Comparison of ENCODE assay signal across 8 cellular contexts in genomic region chr2:42101641-42102605, GRCh38. TPM values are rescaled to one million over a fixed set of nuclear protein-coding genes. Genes with fewer than 3 reads are reported as not detected.
DNase-seq lines count a peak whose midpoint lies in the region; ATAC-seq and TF ChIP-seq lines count a peak whose summit lies in the region.

No MANE protein-coding gene starts in this region.

- peaks cover 15% of the 10 kb centered on the region for H3K4me1 Mint-ChIP-seq in endothelial cell (ENCODE audit: unreplicated experiment)

- H3K4me3 ChIP-seq in AG10803 (ENCODE audit: low read length) = peak overlapping the region; percentile 20
- no peak overlapping the region for H3K4me3 ChIP-seq in mucosa of stomach (ENCODE audit: low read length)

- no peaks in the 10 kb centered on the region for H3K9me3 ChIP-seq in mucosa of stomach (ENCODE audit: control insufficient read depth, low read length)

- ATAC-seq in GM19438 (IDR thresholded peaks at IDR 0.05; ENCODE audit: low read depth, unreplicated experiment) = peak; percentile 53
- ATAC-seq in HG03565 (IDR thresholded peaks at IDR 0.05; ENCODE audit: unreplicated experiment) = peak; percentile 50

- peaks cover 24% of the 10 kb centered on the region for H3K27me3 Mint-ChIP-seq in endothelial cell (ENCODE audit: unreplicated experiment)

- H3K9me3 Mint-ChIP-seq in endothelial cell (ENCODE audit: unreplicated experiment) = no peaks in the 10 kb centered on the region

- peaks cover 8% of the 10 kb centered on the region for H3K36me3 Mint-ChIP-seq in endothelial cell (ENCODE audit: low read depth, unreplicated experiment)

- peaks cover 5% of the 10 kb centered on the region for H3K4me1 ChIP-seq in mucosa of stomach (ENCODE audit: control insufficient read depth, insufficient read depth, low read length)

- peak; percentile 91 for DNase-seq in AG10803 (ENCODE audit: low read depth)
- DNase-seq in activated CD8-positive, alpha-beta memory T cell treated with anti-CD3 and anti-CD28 coated beads for 1 hour (ENCODE audit: extremely low read depth in 1 of 2, low read depth in 1 of 2) = peak; percentile 88 to 90
- DNase-seq in endothelial cell (ENCODE audit: low spot score) = peak; percentile 32
- peak; percentile 75 to 79 for DNase-seq in stimulated activated CD8-positive, alpha-beta memory T cell treated with anti-CD3 and anti-CD28 coated beads, Interleukin-7, amount 100 ng/mL, for 48 hours (ENCODE audit: extremely low read depth in 1 of 2, low read depth in 1 of 2)
- DNase-seq in NCI-H2196 (lab: John Stamatoyannopoulos, UW; ENCODE audit: unreplicated experiment) = no peak

- TF ChIP-seq CTCF in AG10803 (conservative IDR thresholded peaks at IDR 0.05; ENCODE audit: low read length) (no peak), endothelial cell (IDR thresholded peaks at IDR 0.05; ENCODE audit: unreplicated experiment) (no peak)

- H3K36me3 ChIP-seq in mucosa of stomach (ENCODE audit: control insufficient read depth, insufficient read depth, low read length) = no peaks in the 10 kb centered on the region

- peak overlapping the region; percentile 79 for H3K4me3 Mint-ChIP-seq in endothelial cell (ENCODE audit: unreplicated experiment)

- H3K9ac ChIP-seq in mucosa of stomach (ENCODE audit: low read length) = peak overlapping the region; percentile 47

- no peaks in the 10 kb centered on the region for H3K27me3 ChIP-seq in mucosa of stomach (ENCODE audit: control insufficient read depth, insufficient read depth, low read length)

- H3K27ac Mint-ChIP-seq in endothelial cell (ENCODE audit: unreplicated experiment) = peak overlapping the region; percentile 81

RNA-seq across cellular contexts. Expression of gene PKDCC, which starts 54.1 kb away (rescaled TPM):
- 9.6 TPM for total RNA-seq in endothelial cell (ENCODE audit: unreplicated experiment)
